In genomic region chr4:3074078-3074845, GRCh38 we compare ENCODE assay signal across 1 cellular context.
TF ChIP-seq lines count a peak whose summit lies in the region.

Gene HTT (plus strand): TSS chr4:3074681. CDS start chr4:3074826, 145 bp downstream.
Gene HTT-AS (minus strand): TSS chr4:3074538.

TF ChIP-seq in HepG2, 621 proteins besides CTCF, POLR2A, EP300 and RAD21 (continued from another document and continues in another):
- no peak for TF ChIP-seq ZNF280D (CRISPR knock-in tag; IDR thresholded peaks at IDR 0.05)
- peak; percentile 70; the same call in 1 of the 2 replicates for TF ChIP-seq CREB1 (IDR thresholded peaks at IDR 0.05)
- TF ChIP-seq CREB1 (CRISPR knock-in tag; IDR thresholded peaks at IDR 0.05), result no peak
- 0 out of 2 replicates have a peak, but pooled peaks have one; percentile 46 for TF ChIP-seq BRF2 (CRISPR knock-in tag; IDR thresholded peaks at IDR 0.05)
- no peak for TF ChIP-seq MLX (CRISPR knock-in tag; IDR thresholded peaks at IDR 0.05)
- TF ChIP-seq SALL1 (CRISPR knock-in tag; IDR thresholded peaks at IDR 0.05), result peak; percentile 50
- TF ChIP-seq SP4 (CRISPR knock-in tag; IDR thresholded peaks at IDR 0.05), result peak; percentile 98
- peak; percentile 43 for TF ChIP-seq XRCC5 (optimal IDR thresholded peaks at IDR 0.05; ENCODE audit: low read length)
- no peak for TF ChIP-seq ZNF546 (CRISPR knock-in tag; conservative IDR thresholded peaks at IDR 0.05)
- TF ChIP-seq ZMYM4 (CRISPR knock-in tag; IDR thresholded peaks at IDR 0.05), result no peak
- no peak for TF ChIP-seq ZGPAT (CRISPR knock-in tag; IDR thresholded peaks at IDR 0.05)
- no peak for TF ChIP-seq ZSCAN30 (CRISPR knock-in tag; IDR thresholded peaks at IDR 0.05)
- peak; percentile 94; the same call in 1 of the 2 replicates for TF ChIP-seq MTA3 (CRISPR knock-in tag; IDR thresholded peaks at IDR 0.05)
- TF ChIP-seq ZNF878 (CRISPR knock-in tag; IDR thresholded peaks at IDR 0.05), result no peak
- peak; percentile 82 for TF ChIP-seq NFYC (CRISPR knock-in tag; IDR thresholded peaks at IDR 0.05)
- no peak for TF ChIP-seq ZNF251 (CRISPR knock-in tag; IDR thresholded peaks at IDR 0.05)
- TF ChIP-seq ZBTB46 (CRISPR knock-in tag; IDR thresholded peaks at IDR 0.05; ENCODE audit: borderline replicate concordance), result no peak
- TF ChIP-seq ZBTB8A (CRISPR knock-in tag; IDR thresholded peaks at IDR 0.05; ENCODE audit: borderline replicate concordance, low read depth), result no peak
- no peak for TF ChIP-seq CHD4 (IDR thresholded peaks at IDR 0.05; ENCODE audit: borderline replicate concordance, low read length)
- no peak for TF ChIP-seq MTF2 (CRISPR knock-in tag; IDR thresholded peaks at IDR 0.05; ENCODE audit: borderline replicate concordance)
- no peak for TF ChIP-seq JUN (CRISPR knock-in tag; IDR thresholded peaks at IDR 0.05)
- TF ChIP-seq KLF6 (CRISPR knock-in tag; IDR thresholded peaks at IDR 0.05), result 0 out of 2 replicates have a peak, but pooled peaks have one; percentile 27
- TF ChIP-seq RXRB (CRISPR knock-in tag; IDR thresholded peaks at IDR 0.05; ENCODE audit: borderline replicate concordance), result no peak; the same call in 1 of the 2 replicates
- no peak for TF ChIP-seq ZNF784 (CRISPR knock-in tag; IDR thresholded peaks at IDR 0.05; ENCODE audit: borderline replicate concordance)
- no peak for TF ChIP-seq MYPOP (CRISPR knock-in tag; IDR thresholded peaks at IDR 0.05)
- TF ChIP-seq TBX2 (CRISPR knock-in tag; IDR thresholded peaks at IDR 0.05; ENCODE audit: borderline replicate concordance), result peak; percentile 52; the same call in 1 of the 2 replicates
- TF ChIP-seq SOX6 (IDR thresholded peaks at IDR 0.05), result no peak
- 0 out of 2 replicates have a peak, but pooled peaks have one; percentile 4 for TF ChIP-seq SOX6 (CRISPR knock-in tag; IDR thresholded peaks at IDR 0.05)
- no peak for TF ChIP-seq ZNF484 (CRISPR knock-in tag; IDR thresholded peaks at IDR 0.05; ENCODE audit: borderline replicate concordance, low read depth)
- TF ChIP-seq ETV5 (CRISPR knock-in tag; IDR thresholded peaks at IDR 0.05; ENCODE audit: borderline replicate concordance), result 0 out of 2 replicates have a peak, but pooled peaks have one; percentile 9
- peak; percentile 81 for TF ChIP-seq GMEB2 (CRISPR knock-in tag; IDR thresholded peaks at IDR 0.05; ENCODE audit: low read depth)
- no peak for TF ChIP-seq ZNF776 (CRISPR knock-in tag; IDR thresholded peaks at IDR 0.05)
- TF ChIP-seq ZHX2 (IDR thresholded peaks at IDR 0.05; ENCODE audit: low read depth), result 0 out of 2 replicates have a peak, but pooled peaks have one; percentile 41
- TF ChIP-seq ZHX2 (CRISPR knock-in tag; IDR thresholded peaks at IDR 0.05; ENCODE audit: borderline replicate concordance), result no peak
- no peak for TF ChIP-seq SRSF4 (IDR thresholded peaks at IDR 0.05; ENCODE audit: low read depth, low read length, poor library complexity, severe bottlenecking)
- no peak for TF ChIP-seq ZNF24 (IDR thresholded peaks at IDR 0.05)
- TF ChIP-seq KDM1A (CRISPR knock-in tag; IDR thresholded peaks at IDR 0.05), result no peak
- TF ChIP-seq RBAK (CRISPR knock-in tag; IDR thresholded peaks at IDR 0.05), result no peak
- TF ChIP-seq HMGXB4 (CRISPR knock-in tag; IDR thresholded peaks at IDR 0.05; ENCODE audit: borderline replicate concordance in 1 of 2, low read depth in 1 of 2), result peak in 1 of 2 experiments; percentile 21; a peak in 2 of 4 replicates
- TF ChIP-seq BHLHE40 (IDR thresholded peaks at IDR 0.05; ENCODE audit: low read length), result no peak
- peak; percentile 89 for TF ChIP-seq PBX2 (CRISPR knock-in tag; IDR thresholded peaks at IDR 0.05)
